In genomic region chr10:11147723-11148122, GRCh38 we compare ENCODE assay signal across 8 cellular contexts.
DNase-seq lines count a peak whose midpoint lies in the region; TF ChIP-seq lines count a peak whose summit lies in the region.

No MANE protein-coding gene starts in this region.

- H3K79me1 ChIP-seq in trophoblast cell (ENCODE audit: low read length) = no peaks in the 10 kb centered on the region

- no peak overlapping the region for H3K4ac ChIP-seq in trophoblast cell (ENCODE audit: low read depth, low read length)

- no peak overlapping the region for H3K18ac ChIP-seq in trophoblast cell (ENCODE audit: low read length)

- no peaks in the 10 kb centered on the region for H3K9me3 ChIP-seq in trophoblast cell (ENCODE audit: insufficient read depth, low read depth, low read length)

- no peak overlapping the region for H2AFZ ChIP-seq in trophoblast cell (ENCODE audit: insufficient read depth, low read length, poor library complexity)

- H3K4me1 ChIP-seq in trophoblast cell (ENCODE audit: control insufficient read depth in 1 of 2, insufficient read depth in 2 of 2, low read length in 2 of 2) = no peaks in the 10 kb centered on the region

- H2BK120ac ChIP-seq in trophoblast cell (ENCODE audit: insufficient read depth, low read length, poor library complexity) = no peak overlapping the region

- H3K36me3 Mint-ChIP-seq in activated T-helper 1 cell treated with anti-CD3 and anti-CD28 coated beads, Interleukin-12 subunit alpha, Interleukin-12 subunit beta, Interleukin-2, Interleukin-4 antibody, amounts not matched to agents 30 ng/mL and 10 ng/mL and 1 ng/mL, durations not matched to agents 14 hours and 24 hours and 36 hours (ENCODE audit: low read depth) = no peaks in the 10 kb centered on the region

- no peaks in the 10 kb centered on the region for H3K27me3 ChIP-seq in HL-60 (ENCODE audit: insufficient read depth, poor library complexity, severe bottlenecking)
- H3K27me3 ChIP-seq in trophoblast cell (ENCODE audit: insufficient read depth, low read length) = no peaks in the 10 kb centered on the region

- H3K23ac ChIP-seq in trophoblast cell (ENCODE audit: low read length) = no peak overlapping the region

- no CpG with 5 or more reads among the region's 9 CpGs for WGBS in trophoblast cell (ENCODE audit: extremely low coverage, insufficient coverage, insufficient read length)

- H4K12ac ChIP-seq in trophoblast cell (ENCODE audit: low read depth, low read length) = no peak overlapping the region

- no peaks in the 10 kb centered on the region for H3K27me3 Mint-ChIP-seq in activated T-helper 1 cell treated with anti-CD3 and anti-CD28 coated beads, Interleukin-12 subunit alpha, Interleukin-12 subunit beta, Interleukin-2, Interleukin-4 antibody, amounts not matched to agents 30 ng/mL and 10 ng/mL and 1 ng/mL, durations not matched to agents 14 hours and 24 hours and 36 hours (ENCODE audit: insufficient read depth)

- H3K4me3 ChIP-seq in HL-60 (replicated peaks; ENCODE audit: insufficient read depth, low read length) (no peak overlapping the region), trophoblast cell (ENCODE audit: low read depth, low read length) (peak overlapping the region; percentile 43)

- intact Hi-C loops in activated T-helper 1 cell treated with anti-CD3 and anti-CD28 coated beads, Interleukin-12 subunit alpha, Interleukin-12 subunit beta, Interleukin-2, Interleukin-4 antibody, amounts not matched to agents 30 ng/mL and 10 ng/mL and 1 ng/mL, durations not matched to agents 14 hours and 24 hours and 36 hours (cut with micrococcal nuclease) = loop anchor here (2.0 to 5.0 kb wide), 4 partner anchors 15 to 61 kb away; no protein-coding TSS in a partner anchor

- DNase-seq in GM13977 (ENCODE audit: low spot score) (no peak), HL-60 (ENCODE audit: low read depth in 1 of 2, low spot score in 1 of 2) (peak in 1 of 2 experiments; percentile 69), trophoblast cell (no peak), kidney tubule cell (ENCODE audit: low spot score) (no peak), HPDE6-E6E7 (ENCODE audit: extremely low spot score) (no peak), KG1 (lab: John Stamatoyannopoulos, UW) (no peak), SK-N-DZ (ENCODE audit: low spot score) (no peak)
- DNase-seq in activated T-helper 1 cell treated with anti-CD3 and anti-CD28 coated beads, Interleukin-12 subunit alpha, Interleukin-12 subunit beta, Interleukin-2, Interleukin-4 antibody, amounts not matched to agents 30 ng/mL and 10 ng/mL and 1 ng/mL, durations not matched to agents 14 hours and 24 hours and 36 hours (ENCODE audit: low spot score) = no peak

- H3K36me3 ChIP-seq in trophoblast cell (ENCODE audit: control insufficient read depth in 1 of 2, insufficient read depth in 2 of 2, low read length in 2 of 2) = no peaks in the 10 kb centered on the region

- no peak overlapping the region for H2BK5ac ChIP-seq in trophoblast cell (ENCODE audit: low read depth, low read length, poor library complexity)

- peak overlapping the region; percentile 98 for H3K27ac Mint-ChIP-seq in activated T-helper 1 cell treated with anti-CD3 and anti-CD28 coated beads, Interleukin-12 subunit alpha, Interleukin-12 subunit beta, Interleukin-2, Interleukin-4 antibody, amounts not matched to agents 30 ng/mL and 10 ng/mL and 1 ng/mL, durations not matched to agents 14 hours and 24 hours and 36 hours

- no peak overlapping the region for H3K9ac ChIP-seq in trophoblast cell (ENCODE audit: low read length)

- H2AK5ac ChIP-seq in trophoblast cell (ENCODE audit: low read length) = no peak overlapping the region

- H3K14ac ChIP-seq in trophoblast cell (ENCODE audit: low read length) = no peak overlapping the region

- TF ChIP-seq CTCF in GM13977 (IDR thresholded peaks at IDR 0.05; ENCODE audit: extremely low read depth, insufficient read depth, missing control alignments) = peak; percentile 22
- TF ChIP-seq CTCF in HL-60 (IDR thresholded peaks at IDR 0.05; ENCODE audit: insufficient read depth, low read length) = no peak

- in situ Hi-C loops in GM13977 (cut with MboI; ENCODE audit: low pct_unique_long_range_greater_than_20kb, low sequenced_read_pairs, unreplicated experiment) = no loop called here

- no peaks in the 10 kb centered on the region for H3K9me3 Mint-ChIP-seq in activated T-helper 1 cell treated with anti-CD3 and anti-CD28 coated beads, Interleukin-12 subunit alpha, Interleukin-12 subunit beta, Interleukin-2, Interleukin-4 antibody, amounts not matched to agents 30 ng/mL and 10 ng/mL and 1 ng/mL, durations not matched to agents 14 hours and 24 hours and 36 hours

- no peaks in the 10 kb centered on the region for H3K79me2 ChIP-seq in trophoblast cell (ENCODE audit: control insufficient read depth, insufficient read depth, low read length, poor library complexity)

- H4K91ac ChIP-seq in trophoblast cell (ENCODE audit: low read depth, low read length) = no peak overlapping the region

- no peak overlapping the region for H2BK12ac ChIP-seq in trophoblast cell (ENCODE audit: low read length)

- H3K27ac ChIP-seq in HL-60 (replicated peaks) (peak overlapping the region; percentile 28), trophoblast cell (ENCODE audit: low read depth, low read length) (no peak overlapping the region)

- H3K4me3 Mint-ChIP-seq in activated T-helper 1 cell treated with anti-CD3 and anti-CD28 coated beads, Interleukin-12 subunit alpha, Interleukin-12 subunit beta, Interleukin-2, Interleukin-4 antibody, amounts not matched to agents 30 ng/mL and 10 ng/mL and 1 ng/mL, durations not matched to agents 14 hours and 24 hours and 36 hours = peak overlapping the region; percentile 82

- no peak overlapping the region for H4K8ac ChIP-seq in trophoblast cell (ENCODE audit: low read depth, low read length)

- H3K4me1 Mint-ChIP-seq in activated T-helper 1 cell treated with anti-CD3 and anti-CD28 coated beads, Interleukin-12 subunit alpha, Interleukin-12 subunit beta, Interleukin-2, Interleukin-4 antibody, amounts not matched to agents 30 ng/mL and 10 ng/mL and 1 ng/mL, durations not matched to agents 14 hours and 24 hours and 36 hours (ENCODE audit: low read depth) = peaks cover 98% of the 10 kb centered on the region

- H3K4me2 ChIP-seq in trophoblast cell (ENCODE audit: low read length) = no peak overlapping the region
